26 cellular contexts compared by ENCODE assay signal in genomic region chr11:133980665-133981064, GRCh38. TPM values are rescaled to one million over a fixed set of nuclear protein-coding genes. Genes with fewer than 3 reads are reported as not detected.
DNase-seq lines count a peak whose midpoint lies in the region; ATAC-seq and TF ChIP-seq lines count a peak whose summit lies in the region.
"Had no signal": no experiment of that assay in that cellular context is flagged by ENCODE, and none has a peak within 500 bp of the region (broad histone marks: within the 10 kb centered on the region; RNA-seq: fewer than 3 reads in every experiment).

No MANE protein-coding gene starts in this region.

- H3K27ac ChIP-seq in heart left ventricle (peak overlapping the region in 11 of 12 donors; percentile 1 to 92 (median 55)), right atrium auricular region (peak overlapping the region in 1 of 2 donors; percentile 17), left ventricle myocardium inferior (replicated peaks) (peak overlapping the region; percentile 75), parathyroid adenoma (peak overlapping the region; percentile 62)
- no peak overlapping the region for H3K27ac ChIP-seq in BLaER1 treated with 17β-estradiol and CSF1 and Interleukin-3, amounts not matched to agents 10 nM and 100 nM

- H3K4me2 ChIP-seq in BLaER1 treated with 17β-estradiol and CSF1 and Interleukin-3, amounts not matched to agents 10 nM and 100 nM: peak overlapping the region in 10 of 11 experiments; percentile 9 to 90 (median 79); a peak in 17 of 22 replicates
- H3K4me2 ChIP-seq in parathyroid adenoma (ENCODE audit: low read length): no peak overlapping the region

- H2AFZ ChIP-seq in parathyroid adenoma: no peak overlapping the region

- no peak overlapping the region for H3K4me3 Mint-ChIP-seq in stimulated activated effector memory CD8-positive, alpha-beta T cell treated with anti-CD3 and anti-CD28 coated beads, Interleukin-12 subunit alpha, Interleukin-12 subunit beta, amount 100 ng/mL, for 72 hours
- H3K4me3 Mint-ChIP-seq: CD14-positive monocyte; CD4-positive, alpha-beta memory T cell; CD4-positive, CD25-positive, alpha-beta regulatory T cell; CD8-positive, alpha-beta memory T cell had no signal

- no peak for TF ChIP-seq POLR2A in heart left ventricle (IDR thresholded peaks at IDR 0.05)

- H3K9ac ChIP-seq in BLaER1 treated with 17β-estradiol and CSF1 and Interleukin-3, amounts not matched to agents 10 nM and 100 nM: no peak overlapping the region; a peak in 1 of 22 replicates
- no peak overlapping the region for H3K9ac ChIP-seq in parathyroid adenoma

- no peak for TF ChIP-seq CTCF in heart left ventricle (IDR thresholded peaks at IDR 0.05)
- no peak for TF ChIP-seq CTCF in right atrium auricular region (IDR thresholded peaks at IDR 0.05)
- no peak for TF ChIP-seq CTCF in left ventricle myocardium inferior (IDR thresholded peaks at IDR 0.05; ENCODE audit: borderline replicate concordance)
- no peak for TF ChIP-seq CTCF in parathyroid adenoma (IDR thresholded peaks at IDR 0.05)

- no peaks in the 10 kb centered on the region for H3K9me3 Mint-ChIP-seq in stimulated activated effector memory CD8-positive, alpha-beta T cell treated with anti-CD3 and anti-CD28 coated beads, Interleukin-12 subunit alpha, Interleukin-12 subunit beta, amount 100 ng/mL, for 72 hours
- H3K9me3 Mint-ChIP-seq: CD14-positive monocyte; CD4-positive, alpha-beta memory T cell; CD4-positive, CD25-positive, alpha-beta regulatory T cell; CD8-positive, alpha-beta memory T cell had no signal

- no peaks in the 10 kb centered on the region for H3K4me1 Mint-ChIP-seq in stimulated activated effector memory CD8-positive, alpha-beta T cell treated with anti-CD3 and anti-CD28 coated beads, Interleukin-12 subunit alpha, Interleukin-12 subunit beta, amount 100 ng/mL, for 72 hours
- H3K4me1 Mint-ChIP-seq: CD14-positive monocyte; CD4-positive, CD25-positive, alpha-beta regulatory T cell; CD8-positive, alpha-beta memory T cell had no signal

- H3K36me3 Mint-ChIP-seq in stimulated activated effector memory CD8-positive, alpha-beta T cell treated with anti-CD3 and anti-CD28 coated beads, Interleukin-12 subunit alpha, Interleukin-12 subunit beta, amount 100 ng/mL, for 72 hours: no peaks in the 10 kb centered on the region
- H3K36me3 Mint-ChIP-seq: CD14-positive monocyte; CD4-positive, alpha-beta memory T cell; CD4-positive, CD25-positive, alpha-beta regulatory T cell; CD8-positive, alpha-beta memory T cell had no signal

- no peaks in the 10 kb centered on the region for H3K36me3 ChIP-seq in heart left ventricle
- no peaks in the 10 kb centered on the region for H3K36me3 ChIP-seq in right atrium auricular region
- H3K36me3 ChIP-seq in left ventricle myocardium inferior: no peaks in the 10 kb centered on the region
- no peaks in the 10 kb centered on the region for H3K36me3 ChIP-seq in BLaER1 treated with 17β-estradiol and CSF1 and Interleukin-3, amounts not matched to agents 10 nM and 100 nM
- no peaks in the 10 kb centered on the region for H3K36me3 ChIP-seq in parathyroid adenoma (ENCODE audit: control insufficient read depth, insufficient read depth, low read length)
- H3K36me3 ChIP-seq: BE2C had no signal

- 44 to 70% (median 64%) methylated on average over 8 to 9 of the region's 9 CpGs for WGBS in heart left ventricle, 4 donors

- intact Hi-C loops in heart left ventricle (cut with DNase I) (no loop called here), left ventricle myocardium inferior (cut with micrococcal nuclease) (no loop called here), cardiac septum (cut with DNase I) (no loop called here)

- ATAC-seq in heart left ventricle: peak in 1 of 4 donors; percentile 62
- no peak for ATAC-seq in stimulated activated effector memory CD8-positive, alpha-beta T cell treated with anti-CD3 and anti-CD28 coated beads, Interleukin-12 subunit alpha, Interleukin-12 subunit beta, amount 100 ng/mL, for 72 hours
- ATAC-seq: GM12878 had no signal

- H3K4me3 ChIP-seq in heart left ventricle (no peak overlapping the region), right atrium auricular region (no peak overlapping the region), left ventricle myocardium inferior (no peak overlapping the region), parathyroid adenoma (ENCODE audit: low read depth, low read length) (no peak overlapping the region)
- no peak overlapping the region for H3K4me3 ChIP-seq in BLaER1 treated with 17β-estradiol and CSF1 and Interleukin-3, amounts not matched to agents 10 nM and 100 nM
- H3K4me3 ChIP-seq: GM12878 had no signal

- DNase-seq in heart left ventricle: peak in 2 of 5 donors; percentile 24 to 28
- no peak for DNase-seq in right atrium auricular region (ENCODE audit: low spot score)
- DNase-seq in left ventricle myocardium inferior: no peak
- no peak for DNase-seq in cardiac septum (ENCODE audit: low spot score)
- DNase-seq in stimulated activated effector memory CD8-positive, alpha-beta T cell treated with anti-CD3 and anti-CD28 coated beads, Interleukin-12 subunit alpha, Interleukin-12 subunit beta, amount 100 ng/mL, for 72 hours (ENCODE audit: low spot score in 2 of 2): no peak
- DNase-seq in OCI-M1 (lab: John Stamatoyannopoulos, UW): no peak
- DNase-seq: 8988T; ACHN; BE2C; C1 segment of cervical spinal cord; CD4-positive, alpha-beta memory T cell; CD4-positive, CD25-positive, alpha-beta regulatory T cell; CD8-positive, alpha-beta memory T cell; COR-L47; DMS 273 treated with DMSO at 0.1 percent for 48 hours; DMS153; DMS53; DMS79; DND-41; EL; GDM1 had no signal

- no peaks in the 10 kb centered on the region for H3K79me2 ChIP-seq in parathyroid adenoma

- H3K27ac Mint-ChIP-seq in stimulated activated effector memory CD8-positive, alpha-beta T cell treated with anti-CD3 and anti-CD28 coated beads, Interleukin-12 subunit alpha, Interleukin-12 subunit beta, amount 100 ng/mL, for 72 hours: no peak overlapping the region
- H3K27ac Mint-ChIP-seq: CD4-positive, alpha-beta memory T cell; CD4-positive, CD25-positive, alpha-beta regulatory T cell had no signal

- H3K9me3 ChIP-seq in heart left ventricle: no peaks in the 10 kb centered on the region
- H3K9me3 ChIP-seq in right atrium auricular region: no peaks in the 10 kb centered on the region
- no peaks in the 10 kb centered on the region for H3K9me3 ChIP-seq in left ventricle myocardium inferior (replicated peaks)
- H3K9me3 ChIP-seq in BLaER1 treated with 17β-estradiol and CSF1 and Interleukin-3, amounts not matched to agents 10 nM and 100 nM (replicated peaks in 1 of 11): no peaks in the 10 kb centered on the region
- H3K9me3 ChIP-seq in parathyroid adenoma (ENCODE audit: control insufficient read depth, low read length): no peaks in the 10 kb centered on the region
- H3K9me3 ChIP-seq: BE2C had no signal

- peaks cover 0 to 3% (median 0%) of the 10 kb centered on the region in 9 donors for H3K27me3 ChIP-seq in heart left ventricle
- no peaks in the 10 kb centered on the region for H3K27me3 ChIP-seq in right atrium auricular region
- no peaks in the 10 kb centered on the region for H3K27me3 ChIP-seq in left ventricle myocardium inferior (ENCODE audit: low read depth)
- H3K27me3 ChIP-seq in BLaER1 treated with 17β-estradiol and CSF1 and Interleukin-3, amounts not matched to agents 10 nM and 100 nM: no peaks in the 10 kb centered on the region
- H3K27me3 ChIP-seq in parathyroid adenoma (ENCODE audit: control insufficient read depth, insufficient read depth, low read length): no peaks in the 10 kb centered on the region
- H3K27me3 ChIP-seq: BE2C had no signal

- peaks cover 0 to 16% (median 5%) of the 10 kb centered on the region in 12 donors for H3K4me1 ChIP-seq in heart left ventricle
- H3K4me1 ChIP-seq in right atrium auricular region: peaks cover 0 to 10% of the 10 kb centered on the region in 2 donors
- H3K4me1 ChIP-seq in left ventricle myocardium inferior: peaks cover 19% of the 10 kb centered on the region
- peaks cover 9 to 62% (median 53%) of the 10 kb centered on the region in 10 experiments; a peak in 19 of 20 replicates for H3K4me1 ChIP-seq in BLaER1 treated with 17β-estradiol and CSF1 and Interleukin-3, amounts not matched to agents 10 nM and 100 nM
- H3K4me1 ChIP-seq in parathyroid adenoma: no peaks in the 10 kb centered on the region

- peaks cover 0 to 9% (median 0%) of the 10 kb centered on the region in 11 experiments; a peak in 2 of 22 replicates for H4K20me1 ChIP-seq in BLaER1 treated with 17β-estradiol and CSF1 and Interleukin-3, amounts not matched to agents 10 nM and 100 nM

RNA-seq across cellular contexts. Expression of gene IGSF9B, which starts 23.9 kb away (rescaled TPM):
- total RNA-seq in heart left ventricle: 10 to 100 TPM; 14.6 to 78.5 (median 43.7) TPM
- polyA plus RNA-seq in heart left ventricle: 10 to 100 TPM; 30.3 to 38.3 TPM
- total RNA-seq in right atrium auricular region: 10 to 100 TPM; 17.2 to 32.1 TPM
- total RNA-seq in left ventricle myocardium inferior: 44.1 TPM
- total RNA-seq in cardiac septum: 85.3 TPM
- polyA plus RNA-seq: AG04450, CD14-positive monocyte had no signal

Comparison
In these comparisons a context has a peak if more than half of its experiments do, and no peak if none do; other contexts are left out.
1. H3K27ac ChIP-seq: peak in heart left ventricle (11 of 12), left ventricle myocardium inferior (single experiment) and parathyroid adenoma (single experiment); none in BLaER1 treated with 17β-estradiol and CSF1 and Interleukin-3, amounts not matched to agents 10 nM and 100 nM (0 of 11).